8 cellular contexts compared by ENCODE assay signal in genomic region chr6:17156112-17156921, GRCh38. TPM values are rescaled to one million over a fixed set of nuclear protein-coding genes. Genes with fewer than 3 reads are reported as not detected.
A peak's percentile ranks its signal among the peaks of the same experiment; 100 is the strongest.
DNase-seq lines count a peak whose midpoint lies in the region; ATAC-seq and TF ChIP-seq lines count a peak whose summit lies in the region.

No MANE protein-coding gene starts in this region.

- POLR2A ChIA-PET in CD4-positive, alpha-beta T cell (lab: Charles Lee) = no interaction called here

- H3K4me1 Mint-ChIP-seq in CD4-positive, alpha-beta T cell (ENCODE audit: low read depth) = no peaks in the 10 kb centered on the region

- no peaks in the 10 kb centered on the region for H3K4me1 ChIP-seq in HAP-1

- no peaks in the 10 kb centered on the region for H3K9me3 Mint-ChIP-seq in CD4-positive, alpha-beta T cell

- in situ Hi-C loops in HAP-1 (cut with MboI; ENCODE audit: low sequenced_read_pairs) = loop anchor here (5.0 to 10.0 kb wide), 2 partner anchors 436 to 658 kb away; no protein-coding TSS in a partner anchor

- no peaks in the 10 kb centered on the region for H3K9me3 ChIP-seq in CD4-positive, alpha-beta T cell (ENCODE audit: control insufficient read depth, low read length)
- no peaks in the 10 kb centered on the region; the same call in 1 of the 2 replicates for H3K9me3 ChIP-seq in HAP-1

- no peak overlapping the region for H3K27ac Mint-ChIP-seq in CD4-positive, alpha-beta T cell

- ATAC-seq in CD4-positive, alpha-beta T cell (ENCODE audit: poor library complexity) = no peak
- ATAC-seq in GM21529 (IDR thresholded peaks at IDR 0.05; ENCODE audit: unreplicated experiment) = no peak

- TF ChIP-seq CTCF in CD4-positive, alpha-beta T cell (IDR thresholded peaks at IDR 0.05) = peak; percentile 82

- CTCF ChIA-PET in CD4-positive, alpha-beta T cell (lab: Charles Lee) = no interaction called here

- H3K4me3 ChIP-seq in HAP-1 = no peak overlapping the region

- H3K27me3 Mint-ChIP-seq in CD4-positive, alpha-beta T cell = peaks cover 6% of the 10 kb centered on the region

- peak; percentile 22 to 56 (median 46) for DNase-seq in CD4-positive, alpha-beta T cell
- DNase-seq in HAP-1 (ENCODE audit: low spot score in 2 of 2) = peak; percentile 72 to 81
- peak; percentile 62 for DNase-seq in NCI-H2227 (lab: John Stamatoyannopoulos, UW; ENCODE audit: unreplicated experiment)
- peak; percentile 52 for DNase-seq in activated CD4-positive, CD25-positive, alpha-beta regulatory T cell treated with anti-CD3 and anti-CD28 coated beads, Interleukin-2, amount 50 U/mL, for 16 hours (ENCODE audit: low read depth, low spot score)
- peak; percentile 40 for DNase-seq in central memory CD4-positive, alpha-beta T cell
- peak; percentile 91 for DNase-seq in left kidney (ENCODE audit: low read depth, low spot score)
- DNase-seq in stimulated activated CD4-positive, alpha-beta T cell treated with anti-CD3 and anti-CD28 coated beads, Interleukin-4, amount 100 ng/mL, for 4 hours = peak; percentile 28 to 51

- intact Hi-C loops in CD4-positive, alpha-beta T cell (cut with DNase I, micrococcal nuclease) = loop anchor here (1.0 to 10.0 kb wide), 7 partner anchors 426 to 1348 kb away; partner anchors contain the start of gene NHLRC1 (in 1 of the 2)

- no peak overlapping the region for H3K4me3 Mint-ChIP-seq in CD4-positive, alpha-beta T cell

- no peaks in the 10 kb centered on the region for H3K27me3 ChIP-seq in CD4-positive, alpha-beta T cell (ENCODE audit: control insufficient read depth, insufficient read depth, low read length)
- no peaks in the 10 kb centered on the region for H3K27me3 ChIP-seq in HAP-1 (ENCODE audit: low read depth)

- no peaks in the 10 kb centered on the region for H3K36me3 ChIP-seq in HAP-1 (replicated peaks)

- no peak overlapping the region for H3K27ac ChIP-seq in CD4-positive, alpha-beta T cell (ENCODE audit: low read depth, low read length)

- H3K36me3 Mint-ChIP-seq in CD4-positive, alpha-beta T cell (ENCODE audit: low read depth) = no peaks in the 10 kb centered on the region

RNA-seq across cellular contexts. Expression of gene STMND1, which starts 54.5 kb away (rescaled TPM):
- not detected for total RNA-seq in CD4-positive, alpha-beta T cell

Comparison
In these comparisons a context has a peak if more than half of its experiments do, and no peak if none do; other contexts are left out.
1. DNase-seq: peak in every context shown above with its lines; median percentile 91 in left kidney; 76 in HAP-1; 62 in NCI-H2227; 52 in activated CD4-positive, CD25-positive, alpha-beta regulatory T cell treated with anti-CD3 and anti-CD28 coated beads, Interleukin-2, amount 50 U/mL, for 16 hours; 46 in CD4-positive, alpha-beta T cell; 40 in central memory CD4-positive, alpha-beta T cell; 40 in stimulated activated CD4-positive, alpha-beta T cell treated with anti-CD3 and anti-CD28 coated beads, Interleukin-4, amount 100 ng/mL, for 4 hours.